1 cellular context compared by ENCODE assay signal in the genomic region with DNA sequence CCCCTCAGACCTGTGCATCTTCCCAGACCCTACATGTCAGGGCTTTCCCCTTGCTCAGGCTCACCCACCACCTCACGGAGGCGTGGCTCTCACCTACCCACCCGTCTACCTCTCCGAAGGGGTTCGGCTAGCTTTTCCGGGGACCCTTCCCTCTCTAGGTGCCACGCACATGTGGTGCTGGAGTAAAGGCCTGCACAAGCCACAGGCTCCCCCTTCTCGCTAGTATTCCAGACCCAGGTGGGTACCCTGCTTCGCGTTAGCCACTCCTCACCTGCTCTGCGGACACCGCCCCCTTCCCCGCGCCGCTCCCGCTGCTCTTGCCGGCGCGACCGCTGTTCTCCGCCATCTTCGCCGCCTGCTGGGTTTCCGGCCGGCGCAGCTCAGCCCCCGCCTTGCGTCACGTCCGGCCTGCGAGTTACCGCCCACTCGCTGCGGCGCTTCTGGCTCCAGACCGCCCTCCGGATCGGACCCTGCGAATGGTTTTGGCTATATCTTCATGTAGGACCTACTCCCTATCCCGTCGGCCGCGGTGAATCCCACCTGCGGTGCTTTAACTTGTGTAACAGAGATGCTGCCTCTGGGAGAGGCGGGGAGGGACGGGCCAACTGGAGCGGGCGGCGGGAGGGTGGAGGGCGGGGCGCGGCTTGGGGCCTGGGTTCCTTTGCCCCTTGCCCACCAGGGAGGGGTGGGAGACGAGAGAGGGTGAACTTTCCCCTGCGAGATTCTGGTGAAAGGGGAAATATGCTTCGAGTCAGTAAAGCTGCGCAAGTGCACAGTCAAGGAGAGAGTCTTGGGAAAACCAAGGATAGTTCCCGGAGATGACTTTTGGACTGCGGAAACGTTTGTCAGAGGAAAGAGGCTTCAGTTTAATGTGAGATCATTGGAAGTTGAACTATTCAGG.
TF ChIP-seq lines count a peak whose summit lies in the region.

A gene with protein sequence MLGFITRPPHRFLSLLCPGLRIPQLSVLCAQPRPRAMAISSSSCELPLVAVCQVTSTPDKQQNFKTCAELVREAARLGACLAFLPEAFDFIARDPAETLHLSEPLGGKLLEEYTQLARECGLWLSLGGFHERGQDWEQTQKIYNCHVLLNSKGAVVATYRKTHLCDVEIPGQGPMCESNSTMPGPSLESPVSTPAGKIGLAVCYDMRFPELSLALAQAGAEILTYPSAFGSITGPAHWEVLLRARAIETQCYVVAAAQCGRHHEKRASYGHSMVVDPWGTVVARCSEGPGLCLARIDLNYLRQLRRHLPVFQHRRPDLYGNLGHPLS (plus strand): TSS at position 425 of the 901 bp plus-strand sequence. CDS start 72 bp downstream, at position 497.
A gene with protein sequence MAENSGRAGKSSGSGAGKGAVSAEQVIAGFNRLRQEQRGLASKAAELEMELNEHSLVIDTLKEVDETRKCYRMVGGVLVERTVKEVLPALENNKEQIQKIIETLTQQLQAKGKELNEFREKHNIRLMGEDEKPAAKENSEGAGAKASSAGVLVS (minus strand): TSS at position 357 of the 901 bp plus-strand sequence. CDS start 11 bp downstream, at position 346.

TF ChIP-seq in HEK293, 187 proteins besides CTCF, POLR2A, EP300 and RAD21 (continued from another document and continues in another):
- TF ChIP-seq ZSCAN16 (tag by site-specific recombination; IDR thresholded peaks at IDR 0.05) (peak; percentile 59; the same call in 1 of the 2 replicates), RBAK (tag by site-specific recombination; IDR thresholded peaks at IDR 0.05) (no peak), SP2 (tag by site-specific recombination; IDR thresholded peaks at IDR 0.05) (peak; percentile 97), ZNF335 (tag by site-specific recombination; conservative IDR thresholded peaks at IDR 0.05) (peak; percentile 86), ZEB2 (tag by site-specific recombination; IDR thresholded peaks at IDR 0.05) (peak; percentile 81), KLF16 (tag by site-specific recombination; IDR thresholded peaks at IDR 0.05) (peak; percentile 98), ZIC2 (tag by site-specific recombination; IDR thresholded peaks at IDR 0.05) (peak; percentile 93), FEZF1 (tag by site-specific recombination; IDR thresholded peaks at IDR 0.05) (peak; percentile 32; the same call in 1 of the 2 replicates), ZNF521 (tag by site-specific recombination; IDR thresholded peaks at IDR 0.05) (no peak), SCRT1 (tag by site-specific recombination; IDR thresholded peaks at IDR 0.05; ENCODE audit: borderline replicate concordance) (no peak), BCL11B (tag by site-specific recombination; IDR thresholded peaks at IDR 0.05; ENCODE audit: low read depth) (no peak), ZBTB20 (tag by site-specific recombination; IDR thresholded peaks at IDR 0.05) (peak; percentile 71; the same call in 1 of the 2 replicates), ZNF2 (tag by site-specific recombination; IDR thresholded peaks at IDR 0.05) (peak; percentile 43), ZNF266 (tag by site-specific recombination; IDR thresholded peaks at IDR 0.05; ENCODE audit: low read depth) (no peak), GFI1B (tag by site-specific recombination; IDR thresholded peaks at IDR 0.05) (no peak), ZNF394 (tag by site-specific recombination; IDR thresholded peaks at IDR 0.05; ENCODE audit: borderline replicate concordance) (0 out of 2 replicates have a peak, but pooled peaks have one; percentile 51), TRIM28 (IDR thresholded peaks at IDR 0.05; ENCODE audit: borderline replicate concordance, low read length) (no peak), OVOL3 (tag by site-specific recombination; IDR thresholded peaks at IDR 0.05) (0 out of 2 replicates have a peak, but pooled peaks have one; percentile 35), ZNF626 (tag by site-specific recombination; IDR thresholded peaks at IDR 0.05) (no peak), ZNF324 (tag by site-specific recombination; IDR thresholded peaks at IDR 0.05) (peak; percentile 82; the same call in 1 of the 2 replicates), ZBTB1 (tag by site-specific recombination; IDR thresholded peaks at IDR 0.05) (no peak), ZNF350 (tag by site-specific recombination; IDR thresholded peaks at IDR 0.05) (no peak), TCF7L2 (IDR thresholded peaks at IDR 0.05; ENCODE audit: borderline replicate concordance, low read depth, low read length) (no peak), KLF10 (tag by site-specific recombination; IDR thresholded peaks at IDR 0.05) (peak; percentile 88), ZNF501 (tag by site-specific recombination; IDR thresholded peaks at IDR 0.05) (peak; percentile 87), ZNF623 (tag by site-specific recombination; IDR thresholded peaks at IDR 0.05) (no peak; the same call in 1 of the 2 replicates), ZNF132 (tag by site-specific recombination; IDR thresholded peaks at IDR 0.05; ENCODE audit: borderline replicate concordance) (no peak), ZNF610 (tag by site-specific recombination; IDR thresholded peaks at IDR 0.05; ENCODE audit: borderline replicate concordance) (peak; percentile 98), GLIS1 (tag by site-specific recombination; IDR thresholded peaks at IDR 0.05) (peak; percentile 70), HOXA7 (CRISPR knock-in tag; IDR thresholded peaks at IDR 0.05; ENCODE audit: borderline replicate concordance) (no peak), ZNF677 (tag by site-specific recombination; IDR thresholded peaks at IDR 0.05) (no peak), ZNF530 (tag by site-specific recombination; IDR thresholded peaks at IDR 0.05; ENCODE audit: low read depth) (no peak), ZNF169 (tag by site-specific recombination; IDR thresholded peaks at IDR 0.05) (no peak; the same call in 1 of the 2 replicates), ZNF560 (tag by site-specific recombination; IDR thresholded peaks at IDR 0.05; ENCODE audit: borderline replicate concordance) (no peak), ZFP37 (tag by site-specific recombination; IDR thresholded peaks at IDR 0.05) (peak; percentile 77; the same call in 1 of the 2 replicates), ZNF311 (tag by site-specific recombination; IDR thresholded peaks at IDR 0.05; ENCODE audit: borderline replicate concordance) (no peak), ZNF777 (tag by site-specific recombination; IDR thresholded peaks at IDR 0.05; ENCODE audit: borderline replicate concordance) (no peak)
- TF ChIP-seq, protein P1, sequence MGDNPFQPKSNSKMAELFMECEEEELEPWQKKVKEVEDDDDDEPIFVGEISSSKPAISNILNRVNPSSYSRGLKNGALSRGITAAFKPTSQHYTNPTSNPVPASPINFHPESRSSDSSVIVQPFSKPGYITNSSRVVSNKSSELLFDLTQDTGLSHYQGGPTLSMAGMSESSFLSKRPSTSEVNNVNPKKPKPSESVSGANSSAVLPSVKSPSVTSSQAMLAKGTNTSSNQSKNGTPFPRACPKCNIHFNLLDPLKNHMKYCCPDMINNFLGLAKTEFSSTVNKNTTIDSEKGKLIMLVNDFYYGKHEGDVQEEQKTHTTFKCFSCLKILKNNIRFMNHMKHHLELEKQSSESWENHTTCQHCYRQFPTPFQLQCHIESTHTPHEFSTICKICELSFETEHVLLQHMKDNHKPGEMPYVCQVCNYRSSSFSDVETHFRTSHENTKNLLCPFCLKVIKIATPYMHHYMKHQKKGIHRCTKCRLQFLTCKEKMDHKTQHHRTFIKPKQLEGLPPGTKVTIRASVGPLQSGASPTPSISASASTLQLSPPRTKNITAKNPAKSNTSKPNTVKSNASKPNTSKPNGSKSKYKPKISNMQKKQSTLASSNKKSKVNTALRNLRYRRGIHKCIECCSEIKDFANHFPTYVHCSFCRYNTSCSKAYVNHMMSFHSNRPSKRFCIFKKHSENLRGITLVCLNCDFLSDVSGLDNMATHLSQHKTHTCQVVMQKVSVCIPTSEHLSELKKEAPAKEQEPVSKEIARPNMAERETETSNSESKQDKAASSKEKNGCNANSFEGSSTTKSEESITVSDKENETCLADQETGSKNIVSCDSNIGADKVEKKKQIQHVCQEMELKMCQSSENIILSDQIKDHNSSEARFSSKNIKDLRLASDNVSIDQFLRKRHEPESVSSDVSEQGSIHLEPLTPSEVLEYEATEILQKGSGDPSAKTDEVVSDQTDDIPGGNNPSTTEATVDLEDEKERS (tag by site-specific recombination; IDR thresholded peaks at IDR 0.05), result no peak
- TF ChIP-seq, protein P2, sequence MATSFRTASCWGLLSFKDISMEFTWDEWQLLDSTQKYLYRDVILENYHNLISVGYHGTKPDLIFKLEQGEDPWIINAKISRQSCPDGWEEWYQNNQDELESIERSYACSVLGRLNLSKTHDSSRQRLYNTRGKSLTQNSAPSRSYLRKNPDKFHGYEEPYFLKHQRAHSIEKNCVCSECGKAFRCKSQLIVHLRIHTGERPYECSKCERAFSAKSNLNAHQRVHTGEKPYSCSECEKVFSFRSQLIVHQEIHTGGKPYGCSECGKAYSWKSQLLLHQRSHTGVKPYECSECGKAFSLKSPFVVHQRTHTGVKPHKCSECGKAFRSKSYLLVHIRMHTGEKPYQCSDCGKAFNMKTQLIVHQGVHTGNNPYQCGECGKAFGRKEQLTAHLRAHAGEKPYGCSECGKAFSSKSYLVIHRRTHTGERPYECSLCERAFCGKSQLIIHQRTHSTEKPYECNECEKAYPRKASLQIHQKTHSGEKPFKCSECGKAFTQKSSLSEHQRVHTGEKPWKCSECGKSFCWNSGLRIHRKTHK (tag by site-specific recombination; IDR thresholded peaks at IDR 0.05), result no peak
- TF ChIP-seq, protein P3, sequence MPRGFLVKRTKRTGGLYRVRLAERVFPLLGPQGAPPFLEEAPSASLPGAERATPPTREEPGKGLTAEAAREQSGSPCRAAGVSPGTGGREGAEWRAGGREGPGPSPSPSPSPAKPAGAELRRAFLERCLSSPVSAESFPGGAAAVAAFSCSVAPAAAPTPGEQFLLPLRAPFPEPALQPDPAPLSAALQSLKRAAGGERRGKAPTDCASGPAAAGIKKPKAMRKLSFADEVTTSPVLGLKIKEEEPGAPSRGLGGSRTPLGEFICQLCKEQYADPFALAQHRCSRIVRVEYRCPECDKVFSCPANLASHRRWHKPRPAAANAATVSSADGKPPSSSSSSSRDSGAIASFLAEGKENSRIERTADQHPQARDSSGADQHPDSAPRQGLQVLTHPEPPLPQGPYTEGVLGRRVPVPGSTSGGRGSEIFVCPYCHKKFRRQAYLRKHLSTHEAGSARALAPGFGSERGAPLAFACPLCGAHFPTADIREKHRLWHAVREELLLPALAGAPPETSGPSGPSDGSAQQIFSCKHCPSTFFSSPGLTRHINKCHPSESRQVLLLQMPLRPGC (tag by site-specific recombination; IDR thresholded peaks at IDR 0.05), result peak; percentile 33; the same call in 1 of the 2 replicates
- TF ChIP-seq, protein P4, sequence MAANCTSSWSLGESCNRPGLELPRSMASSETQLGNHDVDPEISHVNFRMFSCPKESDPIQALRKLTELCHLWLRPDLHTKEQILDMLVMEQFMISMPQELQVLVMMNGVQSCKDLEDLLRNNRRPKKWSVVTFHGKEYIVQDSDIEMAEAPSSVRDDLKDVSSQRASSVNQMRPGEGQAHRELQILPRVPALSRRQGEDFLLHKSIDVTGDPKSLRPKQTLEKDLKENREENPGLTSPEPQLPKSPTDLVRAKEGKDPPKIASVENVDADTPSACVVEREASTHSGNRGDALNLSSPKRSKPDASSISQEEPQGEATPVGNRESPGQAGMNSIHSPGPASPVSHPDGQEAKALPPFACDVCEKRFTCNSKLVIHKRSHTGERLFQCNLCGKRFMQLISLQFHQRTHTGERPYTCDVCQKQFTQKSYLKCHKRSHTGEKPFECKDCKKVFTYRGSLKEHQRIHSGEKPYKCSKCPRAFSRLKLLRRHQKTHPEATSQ (tag by site-specific recombination; IDR thresholded peaks at IDR 0.05), result peak; percentile 71; the same call in 1 of the 2 replicates
- TF ChIP-seq, protein P5, sequence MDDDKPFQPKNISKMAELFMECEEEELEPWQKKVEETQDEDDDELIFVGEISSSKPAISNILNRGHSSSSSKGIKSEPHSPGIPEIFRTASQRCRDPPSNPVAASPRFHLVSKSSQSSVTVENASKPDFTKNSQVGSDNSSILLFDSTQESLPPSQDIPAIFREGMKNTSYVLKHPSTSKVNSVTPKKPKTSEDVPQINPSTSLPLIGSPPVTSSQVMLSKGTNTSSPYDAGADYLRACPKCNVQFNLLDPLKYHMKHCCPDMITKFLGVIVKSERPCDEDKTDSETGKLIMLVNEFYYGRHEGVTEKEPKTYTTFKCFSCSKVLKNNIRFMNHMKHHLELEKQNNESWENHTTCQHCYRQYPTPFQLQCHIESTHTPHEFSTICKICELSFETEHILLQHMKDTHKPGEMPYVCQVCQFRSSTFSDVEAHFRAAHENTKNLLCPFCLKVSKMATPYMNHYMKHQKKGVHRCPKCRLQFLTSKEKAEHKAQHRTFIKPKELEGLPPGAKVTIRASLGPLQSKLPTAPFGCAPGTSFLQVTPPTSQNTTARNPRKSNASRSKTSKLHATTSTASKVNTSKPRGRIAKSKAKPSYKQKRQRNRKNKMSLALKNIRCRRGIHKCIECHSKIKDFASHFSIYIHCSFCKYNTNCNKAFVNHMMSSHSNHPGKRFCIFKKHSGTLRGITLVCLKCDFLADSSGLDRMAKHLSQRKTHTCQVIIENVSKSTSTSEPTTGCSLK (tag by site-specific recombination; IDR thresholded peaks at IDR 0.05), result no peak
- TF ChIP-seq, protein P6, sequence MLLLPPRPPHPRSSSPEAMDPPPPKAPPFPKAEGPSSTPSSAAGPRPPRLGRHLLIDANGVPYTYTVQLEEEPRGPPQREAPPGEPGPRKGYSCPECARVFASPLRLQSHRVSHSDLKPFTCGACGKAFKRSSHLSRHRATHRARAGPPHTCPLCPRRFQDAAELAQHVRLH (tag by site-specific recombination; IDR thresholded peaks at IDR 0.05), result peak; percentile 97
- TF ChIP-seq, protein P7, sequence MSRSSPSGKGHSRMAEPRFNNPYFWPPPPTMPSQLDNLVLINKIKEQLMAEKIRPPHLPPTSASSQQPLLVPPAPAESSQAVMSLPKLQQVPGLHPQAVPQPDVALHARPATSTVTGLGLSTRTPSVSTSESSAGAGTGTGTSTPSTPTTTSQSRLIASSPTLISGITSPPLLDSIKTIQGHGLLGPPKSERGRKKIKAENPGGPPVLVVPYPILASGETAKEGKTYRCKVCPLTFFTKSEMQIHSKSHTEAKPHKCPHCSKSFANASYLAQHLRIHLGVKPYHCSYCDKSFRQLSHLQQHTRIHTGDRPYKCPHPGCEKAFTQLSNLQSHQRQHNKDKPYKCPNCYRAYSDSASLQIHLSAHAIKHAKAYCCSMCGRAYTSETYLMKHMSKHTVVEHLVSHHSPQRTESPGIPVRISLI (tag by site-specific recombination; IDR thresholded peaks at IDR 0.05), result no peak
- TF ChIP-seq, protein P8, sequence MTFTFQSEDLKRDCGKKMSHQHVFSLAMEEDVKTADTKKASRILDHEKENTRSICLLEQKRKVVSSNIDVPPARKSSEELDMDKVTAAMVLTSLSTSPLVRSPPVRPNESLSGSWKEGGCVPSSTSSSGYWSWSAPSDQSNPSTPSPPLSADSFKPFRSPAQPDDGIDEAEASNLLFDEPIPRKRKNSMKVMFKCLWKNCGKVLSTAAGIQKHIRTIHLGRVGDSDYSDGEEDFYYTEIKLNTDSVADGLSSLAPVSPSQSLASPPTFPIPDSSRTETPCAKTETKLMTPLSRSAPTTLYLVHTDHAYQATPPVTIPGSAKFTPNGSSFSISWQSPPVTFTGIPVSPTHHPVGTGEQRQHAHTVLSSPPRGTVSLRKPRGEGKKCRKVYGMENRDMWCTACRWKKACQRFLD (tag by site-specific recombination; IDR thresholded peaks at IDR 0.05), result peak; percentile 89
